In genomic region chr12:53495903-53496751, GRCh38 we compare ENCODE assay signal across 7 cellular contexts. TPM values are rescaled to one million over a fixed set of nuclear protein-coding genes. Genes with fewer than 3 reads are reported as not detected.
DNase-seq lines count a peak whose midpoint lies in the region; ATAC-seq and TF ChIP-seq lines count a peak whose summit lies in the region.
"Had no signal": no experiment of that assay in that cellular context is flagged by ENCODE, and none has a peak within 500 bp of the region (broad histone marks: within the 10 kb centered on the region; RNA-seq: fewer than 3 reads in every experiment).

No MANE protein-coding gene starts in this region.

- no peaks in the 10 kb centered on the region for H3K9me3 Mint-ChIP-seq in activated CD8-positive, alpha-beta T cell treated with anti-CD3 and anti-CD28 coated beads for 36 hours
- no peaks in the 10 kb centered on the region for H3K9me3 Mint-ChIP-seq in activated CD8-positive, alpha-beta T cell treated with anti-CD3 and anti-CD28 coated beads, Interleukin-2, amount 10 ng/mL, durations not matched to agents 7 days and 5 days (ENCODE audit: insufficient read depth)
- H3K9me3 Mint-ChIP-seq in type B pancreatic cell: peaks cover 3% of the 10 kb centered on the region
- H3K9me3 Mint-ChIP-seq: activated B cell treated with CpG ODN at 0.5 μM for 24 hours had no signal

- no peaks in the 10 kb centered on the region for H3K27me3 ChIP-seq in heart right ventricle

- no peak for DNase-seq in activated CD8-positive, alpha-beta T cell treated with anti-CD3 and anti-CD28 coated beads for 36 hours
- no peak for DNase-seq in activated CD8-positive, alpha-beta T cell treated with anti-CD3 and anti-CD28 coated beads, Interleukin-2, amount 10 ng/mL, durations not matched to agents 7 days and 5 days
- peak in 1 of 2 donors; percentile 61 for DNase-seq in heart right ventricle
- DNase-seq in type B pancreatic cell (ENCODE audit: extremely low spot score, unreplicated experiment): no peak
- DNase-seq in GM19238 (ENCODE audit: insufficient read length, low spot score): no peak
- no peak for DNase-seq in activated CD4-positive, alpha-beta T cell treated with anti-CD3 and anti-CD28 coated beads, Interleukin-2, amount 50 U/mL, for 48 hours
- DNase-seq: activated B cell treated with CpG ODN at 0.5 μM for 24 hours had no signal

- H3K36me3 Mint-ChIP-seq in activated CD8-positive, alpha-beta T cell treated with anti-CD3 and anti-CD28 coated beads for 36 hours (ENCODE audit: low read depth): no peaks in the 10 kb centered on the region
- H3K36me3 Mint-ChIP-seq in activated CD8-positive, alpha-beta T cell treated with anti-CD3 and anti-CD28 coated beads, Interleukin-2, amount 10 ng/mL, durations not matched to agents 7 days and 5 days (ENCODE audit: low read depth): peaks cover 3% of the 10 kb centered on the region
- H3K36me3 Mint-ChIP-seq in type B pancreatic cell: no peaks in the 10 kb centered on the region

- H3K27ac ChIP-seq in heart right ventricle: peak overlapping the region in 9 of 10 donors; percentile 0 to 62 (median 45)

- H3K27ac Mint-ChIP-seq in activated CD8-positive, alpha-beta T cell treated with anti-CD3 and anti-CD28 coated beads for 36 hours: peak overlapping the region; percentile 12
- no peak overlapping the region for H3K27ac Mint-ChIP-seq in activated CD8-positive, alpha-beta T cell treated with anti-CD3 and anti-CD28 coated beads, Interleukin-2, amount 10 ng/mL, durations not matched to agents 7 days and 5 days
- peak overlapping the region; percentile 85 for H3K27ac Mint-ChIP-seq in type B pancreatic cell
- H3K27ac Mint-ChIP-seq: activated B cell treated with CpG ODN at 0.5 μM for 24 hours had no signal

- TF ChIP-seq CTCF in activated CD8-positive, alpha-beta T cell treated with anti-CD3 and anti-CD28 coated beads for 36 hours (IDR thresholded peaks at IDR 0.05): no peak
- no peak for TF ChIP-seq CTCF in heart right ventricle (IDR thresholded peaks at IDR 0.05)
- TF ChIP-seq CTCF in type B pancreatic cell (conservative IDR thresholded peaks at IDR 0.05): no peak

- peak overlapping the region in 1 of 10 donors; percentile 11 for H3K4me3 ChIP-seq in heart right ventricle

- H3K4me1 Mint-ChIP-seq in activated CD8-positive, alpha-beta T cell treated with anti-CD3 and anti-CD28 coated beads for 36 hours (ENCODE audit: low read depth): peaks cover 38% of the 10 kb centered on the region
- peaks cover 54% of the 10 kb centered on the region for H3K4me1 Mint-ChIP-seq in activated CD8-positive, alpha-beta T cell treated with anti-CD3 and anti-CD28 coated beads, Interleukin-2, amount 10 ng/mL, durations not matched to agents 7 days and 5 days (ENCODE audit: low read depth)
- peaks cover 51% of the 10 kb centered on the region for H3K4me1 Mint-ChIP-seq in type B pancreatic cell (ENCODE audit: unreplicated experiment)

- no peaks in the 10 kb centered on the region for H3K36me3 ChIP-seq in heart right ventricle

- H3K4me1 ChIP-seq in heart right ventricle: peaks cover 0 to 64% (median 30%) of the 10 kb centered on the region in 9 donors

- no peak overlapping the region for H3K4me3 Mint-ChIP-seq in activated CD8-positive, alpha-beta T cell treated with anti-CD3 and anti-CD28 coated beads for 36 hours
- no peak overlapping the region for H3K4me3 Mint-ChIP-seq in activated CD8-positive, alpha-beta T cell treated with anti-CD3 and anti-CD28 coated beads, Interleukin-2, amount 10 ng/mL, durations not matched to agents 7 days and 5 days
- H3K4me3 Mint-ChIP-seq in type B pancreatic cell: peak overlapping the region; percentile 81
- H3K4me3 Mint-ChIP-seq: activated B cell treated with CpG ODN at 0.5 μM for 24 hours had no signal

- 43 to 50% methylated on average over 5 of the region's 5 CpGs for WGBS in heart right ventricle, 2 donors

- intact Hi-C loops in activated CD8-positive, alpha-beta T cell treated with anti-CD3 and anti-CD28 coated beads for 36 hours (cut with micrococcal nuclease): no loop called here
- intact Hi-C loops in heart right ventricle (cut with DNase I): no loop called here

- CTCF ChIA-PET in activated CD8-positive, alpha-beta T cell treated with anti-CD3 and anti-CD28 coated beads for 36 hours (lab: Charles Lee): interaction anchor here (0.7 to 3.6 kb wide), 4 partner anchors 12 to 144 kb away, joined by 3 to 19 read pairs (median 4); partner anchors contain the start of gene NPFF
- CTCF ChIA-PET in activated CD8-positive, alpha-beta T cell treated with anti-CD3 and anti-CD28 coated beads, Interleukin-2, amount 10 ng/mL, durations not matched to agents 7 days and 5 days (lab: Charles Lee): interaction anchor here (0.8 kb wide), 1 partner anchor 175 kb away, joined by 3 read pairs; the partner anchor contains the start of gene AAAS

- H3K27me3 Mint-ChIP-seq in activated CD8-positive, alpha-beta T cell treated with anti-CD3 and anti-CD28 coated beads for 36 hours: no peaks in the 10 kb centered on the region
- no peaks in the 10 kb centered on the region for H3K27me3 Mint-ChIP-seq in activated CD8-positive, alpha-beta T cell treated with anti-CD3 and anti-CD28 coated beads, Interleukin-2, amount 10 ng/mL, durations not matched to agents 7 days and 5 days (ENCODE audit: low read depth)
- no peaks in the 10 kb centered on the region for H3K27me3 Mint-ChIP-seq in type B pancreatic cell
- H3K27me3 Mint-ChIP-seq: activated B cell treated with CpG ODN at 0.5 μM for 24 hours had no signal

- no peaks in the 10 kb centered on the region for H3K9me3 ChIP-seq in heart right ventricle

- POLR2A ChIA-PET in activated CD8-positive, alpha-beta T cell treated with anti-CD3 and anti-CD28 coated beads for 36 hours (lab: Charles Lee): interaction anchor here (0.8 to 54.1 kb wide), 3 partner anchors 12 to 172 kb away, joined by 3 to 1494 read pairs (median 3); partner anchors contain the start of gene PCBP2
- POLR2A ChIA-PET in activated CD8-positive, alpha-beta T cell treated with anti-CD3 and anti-CD28 coated beads, Interleukin-2, amount 10 ng/mL, durations not matched to agents 7 days and 5 days (lab: Charles Lee): interaction anchor here (1.0 kb wide), 1 partner anchor 248 kb away, joined by 5 read pairs; no protein-coding TSS in a partner anchor

- ATAC-seq in activated CD8-positive, alpha-beta T cell treated with anti-CD3 and anti-CD28 coated beads for 36 hours: no peak
- ATAC-seq in activated CD8-positive, alpha-beta T cell treated with anti-CD3 and anti-CD28 coated beads, Interleukin-2, amount 10 ng/mL, durations not matched to agents 7 days and 5 days: no peak
- no peak for ATAC-seq in heart right ventricle

RNA-seq across cellular contexts. Expression of gene MAP3K12, which starts 3.1 kb away (rescaled TPM):
- 10 to 100 TPM in 1 of 2 experiments, 1 to 10 TPM in 1; 8.2 to 10.0 TPM for total RNA-seq in activated CD8-positive, alpha-beta T cell treated with anti-CD3 and anti-CD28 coated beads for 36 hours
- 10 to 100 TPM; 22.7 to 22.9 TPM for total RNA-seq in activated CD8-positive, alpha-beta T cell treated with anti-CD3 and anti-CD28 coated beads, Interleukin-2, amount 10 ng/mL, durations not matched to agents 7 days and 5 days
- 10 to 100 TPM in 1 of 10 donors, 1 to 10 TPM in 9; 2.9 to 10.1 (median 4.3) TPM for total RNA-seq in heart right ventricle
- polyA plus RNA-seq in heart right ventricle: 10 to 100 TPM in 1 of 2 donors, 1 to 10 TPM in 1; 6.5 to 19.4 TPM
- total RNA-seq in type B pancreatic cell (ENCODE audit: low replicate concordance): 10.6 and 31.6 TPM in 2 replicates

RNA-seq across cellular contexts. Expression of gene TARBP2, which starts 5.0 kb away (rescaled TPM):
- 10 to 100 TPM; 32.0 to 33.3 TPM for total RNA-seq in activated CD8-positive, alpha-beta T cell treated with anti-CD3 and anti-CD28 coated beads for 36 hours
- total RNA-seq in activated CD8-positive, alpha-beta T cell treated with anti-CD3 and anti-CD28 coated beads, Interleukin-2, amount 10 ng/mL, durations not matched to agents 7 days and 5 days: 10 to 100 TPM; 30.3 to 36.9 TPM
- total RNA-seq in heart right ventricle (10 to 100 TPM in 7 of 10 donors, 1 to 10 TPM in 3; 7.0 to 13.7 (median 11.0) TPM), type B pancreatic cell (ENCODE audit: low replicate concordance) (46.4 and 52.3 TPM in 2 replicates)
- polyA plus RNA-seq in heart right ventricle: 10 to 100 TPM; 17.6 to 21.2 TPM

RNA-seq across cellular contexts. Expression of gene NPFF, which starts 11.2 kb away (rescaled TPM):
- total RNA-seq in activated CD8-positive, alpha-beta T cell treated with anti-CD3 and anti-CD28 coated beads for 36 hours: not detected
- total RNA-seq in activated CD8-positive, alpha-beta T cell treated with anti-CD3 and anti-CD28 coated beads, Interleukin-2, amount 10 ng/mL, durations not matched to agents 7 days and 5 days: not detected
- total RNA-seq in heart right ventricle (not detected), type B pancreatic cell (ENCODE audit: low replicate concordance) (not detected in 2 replicates)
- polyA plus RNA-seq in heart right ventricle: not detected
- total RNA-seq: activated B cell treated with CpG ODN at 0.5 μM for 24 hours had no signal

RNA-seq across cellular contexts. Expression of gene PCBP2, which starts 44.2 kb away (rescaled TPM):
- total RNA-seq in activated CD8-positive, alpha-beta T cell treated with anti-CD3 and anti-CD28 coated beads for 36 hours: 100 to 1,000 TPM; 958 to 973 TPM
- total RNA-seq in activated CD8-positive, alpha-beta T cell treated with anti-CD3 and anti-CD28 coated beads, Interleukin-2, amount 10 ng/mL, durations not matched to agents 7 days and 5 days: 100 to 1,000 TPM; 813 to 836 TPM
- total RNA-seq in heart right ventricle: 100 to 1,000 TPM; 492 to 579 (median 559) TPM
- 100 to 1,000 TPM; 281 to 288 TPM for polyA plus RNA-seq in heart right ventricle
- 825 and 1,222 TPM in 2 replicates for total RNA-seq in type B pancreatic cell (ENCODE audit: low replicate concordance)

RNA-seq across cellular contexts. Expression of gene PRR13, which starts 54.6 kb away (rescaled TPM):
- 100 to 1,000 TPM; 167 to 187 TPM for total RNA-seq in activated CD8-positive, alpha-beta T cell treated with anti-CD3 and anti-CD28 coated beads for 36 hours
- 100 to 1,000 TPM; 220 TPM for total RNA-seq in activated CD8-positive, alpha-beta T cell treated with anti-CD3 and anti-CD28 coated beads, Interleukin-2, amount 10 ng/mL, durations not matched to agents 7 days and 5 days
- total RNA-seq in heart right ventricle (10 to 100 TPM; 28.6 to 70.0 (median 55.4) TPM), type B pancreatic cell (ENCODE audit: low replicate concordance) (88.1 and 142 TPM in 2 replicates)
- polyA plus RNA-seq in heart right ventricle: 100 to 1,000 TPM in 1 of 2 donors, 10 to 100 TPM in 1; 40.4 to 122 TPM
